8 cellular contexts compared by ENCODE assay signal in genomic region chr1:246506785-246507639, GRCh38. TPM values are rescaled to one million over a fixed set of nuclear protein-coding genes. Genes with fewer than 3 reads are reported as not detected.
DNase-seq lines count a peak whose midpoint lies in the region; ATAC-seq and TF ChIP-seq lines count a peak whose summit lies in the region.

TSS of gene SMYD3 (minus strand) at chr1:246507279.

- H3K36me3 Mint-ChIP-seq in nephron progenitor cell (ENCODE audit: low read depth), result peaks cover 11% of the 10 kb centered on the region

- H3K27me3 ChIP-seq in Peyer's patch, result no peaks in the 10 kb centered on the region

- H3K4me3 ChIP-seq in Jurkat, Clone E6-1 (ENCODE audit: low read length), result peak within 1 kb of the TSS; percentile 84
- H3K4me3 ChIP-seq in Peyer's patch (peak within 1 kb of the TSS; percentile 82 to 96 (median 95)), fibroblast of pulmonary artery (replicated peaks; ENCODE audit: low read depth, low read length) (peak within 1 kb of the TSS; percentile 94)

- H3K9me3 ChIP-seq in Peyer's patch, result no peaks in the 10 kb centered on the region

- no peaks in the 10 kb centered on the region for H3K9me3 Mint-ChIP-seq in nephron progenitor cell
- no peaks in the 10 kb centered on the region for H3K9me3 Mint-ChIP-seq in stimulated activated naive CD8-positive, alpha-beta T cell treated with anti-CD3 and anti-CD28 coated beads, Interleukin-15, amount 100 ng/mL, for 72 hours

- H3K4me3 Mint-ChIP-seq in nephron progenitor cell, result peak within 1 kb of the TSS; percentile 89
- H3K4me3 Mint-ChIP-seq in stimulated activated naive CD8-positive, alpha-beta T cell treated with anti-CD3 and anti-CD28 coated beads, Interleukin-15, amount 100 ng/mL, for 72 hours, result peak within 1 kb of the TSS; percentile 79 to 90

- peaks cover 0 to 10% (median 2%) of the 10 kb centered on the region in 4 donors for H3K4me1 ChIP-seq in Peyer's patch

- peak; percentile 85 for DNase-seq in DMS79 treated with DMSO at 0.1 percent for 48 hours (lab: John Stamatoyannopoulos, UW)
- DNase-seq in Jurkat, Clone E6-1 (ENCODE audit: low read depth, low spot score), result peak; percentile 79
- DNase-seq in Peyer's patch, result peak; percentile 63 to 87 (median 85)
- peak; percentile 67 for DNase-seq in activated T-helper 1 cell treated with Interleukin-2 at 50 U/mL for 16 hours (ENCODE audit: low read depth)
- DNase-seq in fibroblast of pulmonary artery (ENCODE audit: low read depth), result peak; percentile 77
- DNase-seq in nephron progenitor cell, result peak; percentile 88
- peak; percentile 77 to 80 for DNase-seq in stimulated activated naive CD8-positive, alpha-beta T cell treated with anti-CD3 and anti-CD28 coated beads, Interleukin-15, amount 100 ng/mL, for 72 hours

- H3K36me3 ChIP-seq in Peyer's patch, result no peaks in the 10 kb centered on the region

- TF ChIP-seq POLR2A in Peyer's patch (IDR thresholded peaks at IDR 0.05), result peak; percentile 16 to 40

- H3K4me1 Mint-ChIP-seq in nephron progenitor cell, result peaks cover 30% of the 10 kb centered on the region
- H3K4me1 Mint-ChIP-seq in stimulated activated naive CD8-positive, alpha-beta T cell treated with anti-CD3 and anti-CD28 coated beads, Interleukin-15, amount 100 ng/mL, for 72 hours, result peaks cover 31% of the 10 kb centered on the region

- H3K27ac ChIP-seq in Peyer's patch, result peak within 1 kb of the TSS; percentile 57 to 84 (median 63)

- peak within 1 kb of the TSS; percentile 78 for H3K27ac Mint-ChIP-seq in nephron progenitor cell
- H3K27ac Mint-ChIP-seq in stimulated activated naive CD8-positive, alpha-beta T cell treated with anti-CD3 and anti-CD28 coated beads, Interleukin-15, amount 100 ng/mL, for 72 hours, result peak within 1 kb of the TSS; percentile 85 to 94

- H3K27me3 Mint-ChIP-seq in nephron progenitor cell (ENCODE audit: low read depth, poor library complexity), result peaks cover 8% of the 10 kb centered on the region
- H3K27me3 Mint-ChIP-seq in stimulated activated naive CD8-positive, alpha-beta T cell treated with anti-CD3 and anti-CD28 coated beads, Interleukin-15, amount 100 ng/mL, for 72 hours, result no peaks in the 10 kb centered on the region

- peak; percentile 91 for ATAC-seq in GM21717 (IDR thresholded peaks at IDR 0.05; ENCODE audit: unreplicated experiment)
- ATAC-seq in stimulated activated naive CD8-positive, alpha-beta T cell treated with anti-CD3 and anti-CD28 coated beads, Interleukin-15, amount 100 ng/mL, for 72 hours, result peak; percentile 89

- TF ChIP-seq CTCF in Peyer's patch (IDR thresholded peaks at IDR 0.05) (peak in 2 of 6 experiments; percentile 12 to 14), fibroblast of pulmonary artery (IDR thresholded peaks at IDR 0.05; ENCODE audit: low read length, missing control alignments) (no peak), nephron progenitor cell (IDR thresholded peaks at IDR 0.05) (no peak)

RNA-seq across cellular contexts. Expression of gene SMYD3, which starts in this region (rescaled TPM):
- polyA plus RNA-seq in Jurkat, Clone E6-1 (2012; ENCODE audit: insufficient read depth, insufficient read length), result 58.6 TPM
- 10 to 100 TPM; 19.8 to 55.3 (median 26.9) TPM for total RNA-seq in Peyer's patch

Comparison
In these comparisons a context has a peak if more than half of its experiments do, and no peak if none do; other contexts are left out.
1. Peak in every context shown above with its lines: DNase-seq, ATAC-seq, H3K4me3 ChIP-seq and H3K27ac ChIP-seq.